10 cellular contexts compared by ENCODE assay signal in the genomic region with DNA sequence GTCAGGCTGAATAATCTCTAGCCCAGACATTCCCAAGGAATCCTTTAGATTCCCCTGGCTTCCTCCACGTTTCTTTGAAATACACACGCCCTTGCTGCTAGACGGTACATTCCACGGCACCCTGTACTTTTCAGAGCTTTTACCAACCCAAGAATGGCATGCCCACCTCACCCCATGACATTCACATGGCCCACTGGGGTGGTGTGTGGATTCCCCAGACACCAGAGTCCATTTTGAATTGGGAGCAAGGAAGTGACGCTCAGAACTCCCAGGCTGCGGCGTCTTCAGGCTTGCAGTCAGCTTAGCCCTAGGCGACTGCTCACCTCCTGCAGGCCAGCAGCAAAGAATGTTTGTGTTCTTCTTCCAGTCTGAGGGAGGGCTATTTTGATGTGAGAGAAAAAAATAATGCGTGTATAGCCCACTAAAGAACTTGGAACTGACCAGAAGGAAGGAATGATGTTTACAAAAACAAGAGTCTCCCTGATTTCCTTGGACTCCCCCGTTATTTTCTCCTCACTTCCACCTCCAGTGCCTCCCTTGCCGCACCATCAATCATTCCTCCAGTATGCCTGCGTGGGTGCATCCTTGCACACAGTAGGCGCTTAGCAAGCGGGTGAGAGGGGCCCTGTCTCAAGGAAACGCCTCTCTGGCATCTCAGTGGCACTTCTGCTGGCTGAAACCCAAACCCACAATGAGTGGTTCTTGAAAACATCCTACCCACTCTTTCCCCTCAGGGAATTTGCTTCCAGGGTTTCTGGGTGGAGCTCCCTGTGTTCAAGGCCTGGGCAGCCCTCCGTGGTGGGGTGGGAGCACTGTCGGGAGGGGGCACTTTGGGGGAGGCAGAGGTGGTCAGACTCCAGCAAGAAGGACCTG. TPM values are rescaled to one million over a fixed set of nuclear protein-coding genes. Genes with fewer than 3 reads are reported as not detected.
A peak's percentile ranks its signal among the peaks of the same experiment; 100 is the strongest.
DNase-seq lines count a peak whose midpoint lies in the region; ATAC-seq and TF ChIP-seq lines count a peak whose summit lies in the region.
"Had no signal": no experiment of that assay in that cellular context is flagged by ENCODE, and none has a peak within 500 bp of the region (broad histone marks: within the 10 kb centered on the region; RNA-seq: fewer than 3 reads in every experiment).

No MANE protein-coding gene starts in this region.

- no peak for ATAC-seq in activated CD8-positive, alpha-beta T cell treated with anti-CD3 and anti-CD28 coated beads, Interleukin-2, amount 10 ng/mL, durations not matched to agents 7 days and 5 days

- no peaks in the 10 kb centered on the region for H3K36me3 Mint-ChIP-seq in activated CD8-positive, alpha-beta T cell treated with anti-CD3 and anti-CD28 coated beads, Interleukin-2, amount 10 ng/mL, durations not matched to agents 7 days and 5 days (ENCODE audit: low read depth)

- H3K4me3 Mint-ChIP-seq in activated CD8-positive, alpha-beta T cell treated with anti-CD3 and anti-CD28 coated beads, Interleukin-2, amount 10 ng/mL, durations not matched to agents 7 days and 5 days = no peak overlapping the region

- no peaks in the 10 kb centered on the region for H3K9me3 ChIP-seq in smooth muscle cell (replicated peaks; ENCODE audit: low read depth)
- no peaks in the 10 kb centered on the region for H3K9me3 ChIP-seq in Karpas-422 (ENCODE audit: low read length)
- H3K9me3 ChIP-seq: psoas muscle had no signal

- no peaks in the 10 kb centered on the region for H3K9me2 ChIP-seq in Karpas-422 (replicated peaks; ENCODE audit: insufficient read depth, low read length)

- H3K27ac Mint-ChIP-seq in activated CD8-positive, alpha-beta T cell treated with anti-CD3 and anti-CD28 coated beads, Interleukin-2, amount 10 ng/mL, durations not matched to agents 7 days and 5 days = no peak overlapping the region

- DNase-seq in ELF-1 (ENCODE audit: low read depth, low spot score) = peak; percentile 76
- DNase-seq in T1000 (lab: John Stamatoyannopoulos, UW) = peak; percentile 44
- DNase-seq in fibroblast of peridontal ligament (ENCODE audit: extremely low read depth) = peak; percentile 85
- no peak for DNase-seq in smooth muscle cell (lab: John Stamatoyannopoulos, UW; ENCODE audit: unreplicated experiment)
- DNase-seq in stimulated activated CD4-positive, alpha-beta T cell treated with anti-CD3 and anti-CD28 coated beads, Interleukin-15, amount 100 ng/mL, for 24 hours = no peak
- no peak for DNase-seq in Karpas-422
- no peak for DNase-seq in activated CD8-positive, alpha-beta memory T cell treated with anti-CD3 and anti-CD28 coated beads, Interleukin-2, amount 50 U/mL, for 4 hours
- no peak for DNase-seq in activated CD8-positive, alpha-beta T cell treated with anti-CD3 and anti-CD28 coated beads, Interleukin-2, amount 10 ng/mL, durations not matched to agents 7 days and 5 days
- DNase-seq: activated CD4-positive, alpha-beta T cell treated with anti-CD3 and anti-CD28 coated beads, Interleukin-2, amount 50 U/mL, for 4 hours had no signal

- CTCF ChIA-PET in activated CD8-positive, alpha-beta T cell treated with anti-CD3 and anti-CD28 coated beads, Interleukin-2, amount 10 ng/mL, durations not matched to agents 7 days and 5 days (lab: Charles Lee) = interaction anchor here (1.4 kb wide), 1 partner anchor 10 kb away, joined by 4 read pairs; no protein-coding TSS in a partner anchor

- no peak for TF ChIP-seq CTCF in smooth muscle cell (IDR thresholded peaks at IDR 0.05; ENCODE audit: borderline replicate concordance, insufficient read depth, poor library complexity, severe bottlenecking)

- H2AFZ ChIP-seq in smooth muscle cell (ENCODE audit: low read depth) = no peak overlapping the region
- H2AFZ ChIP-seq in Karpas-422 (ENCODE audit: low read length) = no peak overlapping the region

- peaks cover 19% of the 10 kb centered on the region for H3K4me1 Mint-ChIP-seq in activated CD8-positive, alpha-beta T cell treated with anti-CD3 and anti-CD28 coated beads, Interleukin-2, amount 10 ng/mL, durations not matched to agents 7 days and 5 days (ENCODE audit: low read depth)

- H3K79me2 ChIP-seq in smooth muscle cell (ENCODE audit: low read depth) (peaks cover 94% of the 10 kb centered on the region), Karpas-422 (ENCODE audit: low read length) (no peaks in the 10 kb centered on the region)

- H3K27me3 Mint-ChIP-seq in activated CD8-positive, alpha-beta T cell treated with anti-CD3 and anti-CD28 coated beads, Interleukin-2, amount 10 ng/mL, durations not matched to agents 7 days and 5 days (ENCODE audit: low read depth) = peaks cover 43% of the 10 kb centered on the region

- peaks cover 100% of the 10 kb centered on the region for H4K20me1 ChIP-seq in smooth muscle cell (ENCODE audit: low read depth)
- no peaks in the 10 kb centered on the region for H4K20me1 ChIP-seq in Karpas-422 (ENCODE audit: insufficient read depth, low read depth, low read length)

- POLR2A ChIA-PET in activated CD8-positive, alpha-beta T cell treated with anti-CD3 and anti-CD28 coated beads, Interleukin-2, amount 10 ng/mL, durations not matched to agents 7 days and 5 days (lab: Charles Lee) = no interaction called here

- H3K9ac ChIP-seq in smooth muscle cell (ENCODE audit: low read depth) (no peak overlapping the region), Karpas-422 (ENCODE audit: low read length) (no peak overlapping the region)

- H3K4me1 ChIP-seq in smooth muscle cell (ENCODE audit: low read depth) = peaks cover 28% of the 10 kb centered on the region
- H3K4me1 ChIP-seq in Karpas-422 (ENCODE audit: low read length) = no peaks in the 10 kb centered on the region

- peak overlapping the region; percentile 76 for H3K27ac ChIP-seq in smooth muscle cell (ENCODE audit: low read depth)
- no peak overlapping the region for H3K27ac ChIP-seq in Karpas-422 (ENCODE audit: low read length)

- H3K27me3 ChIP-seq in smooth muscle cell (ENCODE audit: low read depth) (no peaks in the 10 kb centered on the region), Karpas-422 (ENCODE audit: low read length) (no peaks in the 10 kb centered on the region)

- no peaks in the 10 kb centered on the region for H3K9me3 Mint-ChIP-seq in activated CD8-positive, alpha-beta T cell treated with anti-CD3 and anti-CD28 coated beads, Interleukin-2, amount 10 ng/mL, durations not matched to agents 7 days and 5 days (ENCODE audit: insufficient read depth)

- peaks cover 48% of the 10 kb centered on the region for H3F3A ChIP-seq in smooth muscle cell (ENCODE audit: low read depth)

- H3K4me2 ChIP-seq in smooth muscle cell = peak overlapping the region; percentile 59
- H3K4me2 ChIP-seq in Karpas-422 (ENCODE audit: low read depth, low read length, poor library complexity, severe bottlenecking) = no peak overlapping the region

- WGBS in smooth muscle cell (ENCODE audit: low lambda C conversion rate) = 49% methylated on average over 17 of the region's 17 CpGs

- H3K36me3 ChIP-seq in smooth muscle cell (ENCODE audit: low read depth) (no peaks in the 10 kb centered on the region), Karpas-422 (ENCODE audit: insufficient read depth, low read length) (no peaks in the 10 kb centered on the region)

- H3K4me3 ChIP-seq in smooth muscle cell (no peak overlapping the region), Karpas-422 (ENCODE audit: low read length) (no peak overlapping the region)
- H3K4me3 ChIP-seq: psoas muscle had no signal

RNA-seq across cellular contexts. Expression of gene SMAD6, which starts 59.9 kb away (rescaled TPM):
- total RNA-seq in smooth muscle cell = 41.6 and 42.6 TPM in 2 replicates
- polyA plus RNA-seq in smooth muscle cell = 37.9 and 44.0 TPM in 2 replicates
- 0.89 and 1.8 TPM in 2 replicates for total RNA-seq in Karpas-422 (2014; rRNA removed; shearing (Covaris generic); ENCODE audit: low replicate concordance)
- 1 to 10 TPM in 1 of 2 experiments, under 1 TPM in 1; 0.97 to 1.2 TPM for total RNA-seq in activated CD8-positive, alpha-beta T cell treated with anti-CD3 and anti-CD28 coated beads, Interleukin-2, amount 10 ng/mL, durations not matched to agents 7 days and 5 days

Comparison
In these comparisons a context has a peak if more than half of its experiments do, and no peak if none do; other contexts are left out.
1. DNase-seq: peak in ELF-1 (single experiment), T1000 (single experiment) and fibroblast of peridontal ligament (single experiment); none in smooth muscle cell (single experiment), stimulated activated CD4-positive, alpha-beta T cell treated with anti-CD3 and anti-CD28 coated beads, Interleukin-15, amount 100 ng/mL, for 24 hours (single experiment), Karpas-422 (single experiment), activated CD8-positive, alpha-beta memory T cell treated with anti-CD3 and anti-CD28 coated beads, Interleukin-2, amount 50 U/mL, for 4 hours (single experiment) and activated CD8-positive, alpha-beta T cell treated with anti-CD3 and anti-CD28 coated beads, Interleukin-2, amount 10 ng/mL, durations not matched to agents 7 days and 5 days (single experiment).
2. RNA of gene SMAD6, which starts 59.9 kb away (total RNA-seq): 41.6 to 42.6 TPM in smooth muscle cell; 0.97 to 1.2 TPM in activated CD8-positive, alpha-beta T cell treated with anti-CD3 and anti-CD28 coated beads, Interleukin-2, amount 10 ng/mL, durations not matched to agents 7 days and 5 days and 0.89 to 1.8 TPM in Karpas-422; every median in the first group is over 10 times any median in the second.